In the genomic region with DNA sequence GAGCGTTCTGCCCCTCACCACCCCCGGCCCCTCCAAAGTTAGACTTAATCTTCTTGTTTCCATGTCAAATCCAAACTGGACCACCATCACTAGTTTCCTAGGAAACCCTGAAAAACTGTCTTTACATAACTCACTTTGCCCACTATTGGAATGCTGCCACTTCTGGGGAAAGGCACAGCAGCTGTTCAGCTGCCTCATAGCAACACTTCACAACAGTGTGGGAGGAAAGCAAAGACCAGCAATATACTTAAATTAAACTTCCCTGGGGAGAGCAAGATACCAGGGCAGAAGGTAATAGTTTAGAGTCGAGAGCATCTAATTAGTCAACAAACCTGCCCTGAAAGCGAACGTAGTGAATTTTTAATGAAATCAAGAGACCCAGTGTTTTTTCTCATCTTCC, we compare ENCODE assay signal across 16 cellular contexts.
A peak's percentile ranks its signal among the peaks of the same experiment; 100 is the strongest.
DNase-seq lines count a peak whose midpoint lies in the region; ATAC-seq, FAIRE-seq and TF ChIP-seq lines count a peak whose summit lies in the region.
"Had no signal": no experiment of that assay in that cellular context is flagged by ENCODE, and none has a peak within 500 bp of the region (broad histone marks: within the 10 kb centered on the region; RNA-seq: fewer than 3 reads in every experiment).

No MANE protein-coding gene starts in this region.

- H3K27me3 Mint-ChIP-seq in activated CD4-positive, alpha-beta T cell treated with anti-CD3 and anti-CD28 coated beads, Interleukin-2, amount 10 ng/mL, durations not matched to agents 24 days and 14 days, result no peaks in the 10 kb centered on the region

- H3K4me3 ChIP-seq in right atrium auricular region, result no peak overlapping the region
- H3K4me3 ChIP-seq: esophagus muscularis mucosa, mucosa of descending colon, uterus had no signal

- peak; percentile 50 for ATAC-seq in Right ventricle myocardium inferior
- ATAC-seq: stimulated activated effector memory CD8-positive, alpha-beta T cell treated with anti-CD3 and anti-CD28 coated beads, Interleukin-12 subunit alpha, Interleukin-12 subunit beta, amount 100 ng/mL, for 72 hours had no signal

- no peak for FAIRE-seq in HTR-8/SVneo (lab: Jason Lieb, UNC)

- intact Hi-C loops in Right ventricle myocardium inferior (cut with DNase I), result loop anchor here (1.0 to 10.0 kb wide), 5 partner anchors 69 to 1051 kb away; no protein-coding TSS in a partner anchor
- intact Hi-C loops in activated CD4-positive, alpha-beta T cell treated with anti-CD3 and anti-CD28 coated beads, Interleukin-2, amount 10 ng/mL, durations not matched to agents 24 days and 14 days (cut with micrococcal nuclease), result no loop called here

- H3K36me3 Mint-ChIP-seq in activated CD4-positive, alpha-beta T cell treated with anti-CD3 and anti-CD28 coated beads, Interleukin-2, amount 10 ng/mL, durations not matched to agents 24 days and 14 days (ENCODE audit: low read depth), result no peaks in the 10 kb centered on the region
- H3K36me3 Mint-ChIP-seq: stimulated activated effector memory CD8-positive, alpha-beta T cell treated with anti-CD3 and anti-CD28 coated beads, Interleukin-12 subunit alpha, Interleukin-12 subunit beta, amount 100 ng/mL, for 72 hours had no signal

- no peak overlapping the region for H3K27ac Mint-ChIP-seq in activated CD4-positive, alpha-beta T cell treated with anti-CD3 and anti-CD28 coated beads, Interleukin-2, amount 10 ng/mL, durations not matched to agents 24 days and 14 days
- H3K27ac Mint-ChIP-seq: stimulated activated effector memory CD8-positive, alpha-beta T cell treated with anti-CD3 and anti-CD28 coated beads, Interleukin-12 subunit alpha, Interleukin-12 subunit beta, amount 100 ng/mL, for 72 hours had no signal

- no peak for DNase-seq in Right ventricle myocardium inferior (ENCODE audit: missing footprints)
- no peak for DNase-seq in right atrium auricular region (ENCODE audit: low spot score)
- peak; percentile 38 for DNase-seq in SK-MEL-5 (ENCODE audit: low read depth, low spot score)
- peak; percentile 86 for DNase-seq in inferior parietal cortex (ENCODE audit: extremely low spot score)
- DNase-seq in superior temporal gyrus (ENCODE audit: extremely low spot score), result peak; percentile 87
- DNase-seq in activated CD4-positive, alpha-beta T cell treated with anti-CD3 and anti-CD28 coated beads, Interleukin-2, amount 10 ng/mL, durations not matched to agents 24 days and 14 days, result no peak
- DNase-seq in HTR-8/SVneo (ENCODE audit: insufficient read length, low spot score), result no peak
- DNase-seq in T1000 (lab: John Stamatoyannopoulos, UW), result no peak
- DNase-seq: activated CD8-positive, alpha-beta memory T cell treated with anti-CD3 and anti-CD28 coated beads for 24 hours; activated gamma-delta T cell treated with Interleukin-2 at 50 U/mL for 16 hours; mucosa of descending colon; stimulated activated CD4-positive, alpha-beta T cell treated with anti-CD3 and anti-CD28 coated beads, Interleukin-4, amount 100 ng/mL, for 1 hour; uterus had no signal

- in situ Hi-C loops in SK-MEL-5 (cut with HindIII; ENCODE audit: low pct_unique_long_range_greater_than_20kb, low sequenced_read_pairs), result no loop called here

- H3K36me3 ChIP-seq in right atrium auricular region, result no peaks in the 10 kb centered on the region
- H3K36me3 ChIP-seq: esophagus muscularis mucosa, uterus had no signal

- no peaks in the 10 kb centered on the region for H3K27me3 ChIP-seq in right atrium auricular region
- H3K27me3 ChIP-seq: uterus had no signal

- no peak for TF ChIP-seq CTCF in right atrium auricular region (IDR thresholded peaks at IDR 0.05)

- no peak overlapping the region for H3K27ac ChIP-seq in right atrium auricular region
- H3K27ac ChIP-seq: esophagus muscularis mucosa, RWPE1, uterus had no signal

- H3K4me3 Mint-ChIP-seq in activated CD4-positive, alpha-beta T cell treated with anti-CD3 and anti-CD28 coated beads, Interleukin-2, amount 10 ng/mL, durations not matched to agents 24 days and 14 days, result no peak overlapping the region
- H3K4me3 Mint-ChIP-seq: stimulated activated effector memory CD8-positive, alpha-beta T cell treated with anti-CD3 and anti-CD28 coated beads, Interleukin-12 subunit alpha, Interleukin-12 subunit beta, amount 100 ng/mL, for 72 hours had no signal

- H3K9me3 ChIP-seq in right atrium auricular region, result no peaks in the 10 kb centered on the region
- H3K9me3 ChIP-seq: esophagus muscularis mucosa, mucosa of descending colon, uterus had no signal

- no peaks in the 10 kb centered on the region for H3K4me1 ChIP-seq in right atrium auricular region
- H3K4me1 ChIP-seq: uterus had no signal

- H3K9me3 Mint-ChIP-seq in activated CD4-positive, alpha-beta T cell treated with anti-CD3 and anti-CD28 coated beads, Interleukin-2, amount 10 ng/mL, durations not matched to agents 24 days and 14 days, result peaks cover 3% of the 10 kb centered on the region

- H3K4me1 Mint-ChIP-seq in activated CD4-positive, alpha-beta T cell treated with anti-CD3 and anti-CD28 coated beads, Interleukin-2, amount 10 ng/mL, durations not matched to agents 24 days and 14 days, result no peaks in the 10 kb centered on the region
- H3K4me1 Mint-ChIP-seq: stimulated activated effector memory CD8-positive, alpha-beta T cell treated with anti-CD3 and anti-CD28 coated beads, Interleukin-12 subunit alpha, Interleukin-12 subunit beta, amount 100 ng/mL, for 72 hours had no signal

Comparison
In these comparisons a context has a peak if more than half of its experiments do, and no peak if none do; other contexts are left out.
1. DNase-seq: peak in SK-MEL-5 (single experiment), inferior parietal cortex (single experiment) and superior temporal gyrus (single experiment); none in Right ventricle myocardium inferior (single experiment), right atrium auricular region (single experiment), activated CD4-positive, alpha-beta T cell treated with anti-CD3 and anti-CD28 coated beads, Interleukin-2, amount 10 ng/mL, durations not matched to agents 24 days and 14 days (single experiment), HTR-8/SVneo (single experiment) and T1000 (single experiment).